9 cellular contexts compared by ENCODE assay signal in the genomic region with DNA sequence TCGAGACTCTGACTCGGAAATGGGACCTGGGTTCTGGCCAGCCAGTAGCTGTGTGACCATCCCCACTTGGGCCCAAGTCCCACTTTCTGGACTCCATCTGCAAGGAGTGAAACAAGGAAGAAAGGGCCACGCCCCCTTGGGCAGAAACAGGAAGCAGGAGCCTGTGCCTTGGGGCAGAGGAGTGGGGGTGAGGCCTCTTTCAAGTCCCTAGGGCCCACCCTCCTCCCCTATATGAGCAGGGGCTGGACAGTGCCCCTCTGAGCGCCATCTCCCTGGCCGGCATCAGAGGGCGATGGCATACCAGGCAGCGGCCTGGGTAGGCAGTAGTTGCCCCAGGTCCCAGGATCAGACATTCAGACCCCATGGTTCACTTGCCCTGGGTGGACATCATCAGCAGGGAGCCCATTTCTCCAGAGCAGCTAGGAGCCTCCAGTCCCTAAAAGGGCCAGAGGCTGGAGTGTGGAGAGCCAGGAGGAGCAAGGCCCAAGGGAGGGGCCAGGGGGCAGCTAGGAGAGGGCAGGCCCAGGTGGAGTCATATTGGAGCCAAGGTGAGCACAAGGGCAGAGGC. TPM values are rescaled to one million over a fixed set of nuclear protein-coding genes. Genes with fewer than 3 reads are reported as not detected.
DNase-seq lines count a peak whose midpoint lies in the region; ATAC-seq and TF ChIP-seq lines count a peak whose summit lies in the region.
"Had no signal": no experiment of that assay in that cellular context is flagged by ENCODE, and none has a peak within 500 bp of the region (broad histone marks: within the 10 kb centered on the region; RNA-seq: fewer than 3 reads in every experiment).

No MANE protein-coding gene starts in this region.

- ATAC-seq in GM19324 (IDR thresholded peaks at IDR 0.05; ENCODE audit: low FRiP score, unreplicated experiment) (no peak), HG02840 (IDR thresholded peaks at IDR 0.05; ENCODE audit: low FRiP score, unreplicated experiment) (no peak)

- no peaks in the 10 kb centered on the region for H3F3A ChIP-seq in Loucy (ENCODE audit: low read depth)

- no peaks in the 10 kb centered on the region for H3K9me2 ChIP-seq in Loucy (replicated peaks; ENCODE audit: low read depth, low read length)

- H3K4me3 Mint-ChIP-seq in mesothelial cell of epicardium: peak overlapping the region; percentile 38
- H3K4me3 Mint-ChIP-seq: CD4-positive, alpha-beta T cell had no signal

- H3K36me3 ChIP-seq in A673 (ENCODE audit: insufficient read depth, low read length, poor library complexity, severe bottlenecking) (no peaks in the 10 kb centered on the region), Loucy (ENCODE audit: insufficient read depth, low read length) (no peaks in the 10 kb centered on the region)

- H3K27ac Mint-ChIP-seq in mesothelial cell of epicardium: peak overlapping the region; percentile 98
- H3K27ac Mint-ChIP-seq: CD4-positive, alpha-beta T cell had no signal

- H3K4me3 ChIP-seq in A673 (ENCODE audit: low read depth, low read length, poor library complexity, severe bottlenecking): no peak overlapping the region
- H3K4me3 ChIP-seq in Loucy (ENCODE audit: low read length, poor library complexity, severe bottlenecking): no peak overlapping the region
- H3K4me3 ChIP-seq in coronary artery: peak overlapping the region; percentile 48

- POLR2A ChIA-PET in A673 (lab: Charles Lee; ENCODE audit: low non-redundant PET): no interaction called here

- H3K4me2 ChIP-seq in Loucy (ENCODE audit: low read depth, low read length, poor library complexity, severe bottlenecking): no peak overlapping the region

- in situ Hi-C loops in KBM-7 (cut with MboI; ENCODE audit: low pct_unique_long_range_greater_than_20kb, low sequenced_read_pairs): no loop called here
- in situ Hi-C loops in G401 (cut with HindIII; ENCODE audit: low sequenced_read_pairs): no loop called here

- intact Hi-C loops in A673 (cut with micrococcal nuclease; ENCODE audit: unreplicated experiment): no loop called here

- H3K36me3 Mint-ChIP-seq in mesothelial cell of epicardium: peaks cover 9% of the 10 kb centered on the region

- no peaks in the 10 kb centered on the region for H4K20me1 ChIP-seq in Loucy (ENCODE audit: insufficient read depth, low read length, poor library complexity, severe bottlenecking)

- H3K9ac ChIP-seq in Loucy (ENCODE audit: low read depth, low read length, poor library complexity, severe bottlenecking): no peak overlapping the region

- no peaks in the 10 kb centered on the region for H3K9me3 Mint-ChIP-seq in mesothelial cell of epicardium
- H3K9me3 Mint-ChIP-seq: CD4-positive, alpha-beta T cell had no signal

- no peaks in the 10 kb centered on the region for H3K9me3 ChIP-seq in A673 (ENCODE audit: low read depth, low read length, poor library complexity, severe bottlenecking)
- no peaks in the 10 kb centered on the region for H3K9me3 ChIP-seq in Loucy (ENCODE audit: insufficient read depth, low read depth, low read length)

- CTCF ChIA-PET in A673 (lab: Charles Lee): no interaction called here

- peaks cover 54% of the 10 kb centered on the region for H3K4me1 Mint-ChIP-seq in mesothelial cell of epicardium

- H3K27me3 ChIP-seq in A673 (replicated peaks; ENCODE audit: insufficient read depth, low read depth, low read length, poor library complexity): no peaks in the 10 kb centered on the region
- no peaks in the 10 kb centered on the region for H3K27me3 ChIP-seq in Loucy (ENCODE audit: insufficient read depth, low read length, poor library complexity, severe bottlenecking)

- no TSS peak for BruUV-seq in A673 (replicated peaks; lab: Mats Ljungman, UMichigan)

- DNase-seq in A673 (ENCODE audit: low spot score) (no peak), coronary artery (ENCODE audit: low spot score) (no peak), mesothelial cell of epicardium (ENCODE audit: low spot score in 2 of 2, unreplicated experiment in 2 of 2) (no peak), KBM-7 (no peak), G401 (ENCODE audit: low spot score) (no peak)
- DNase-seq: CD4-positive, alpha-beta T cell had no signal

- H3K27me3 Mint-ChIP-seq in mesothelial cell of epicardium (ENCODE audit: low read depth): no peaks in the 10 kb centered on the region

- TF ChIP-seq CTCF in A673 (conservative IDR thresholded peaks at IDR 0.05; ENCODE audit: low read depth, low read length) (no peak), Loucy (conservative IDR thresholded peaks at IDR 0.05; ENCODE audit: low read length) (peak; percentile 42; the same call in 1 of the 2 replicates), coronary artery (IDR thresholded peaks at IDR 0.05) (no peak), mesothelial cell of epicardium (IDR thresholded peaks at IDR 0.05; ENCODE audit: unreplicated experiment) (no peak)

- H3K4me1 ChIP-seq in A673 (ENCODE audit: insufficient read depth, low read length, poor library complexity, severe bottlenecking) (peaks cover 36% of the 10 kb centered on the region), Loucy (ENCODE audit: insufficient read depth, low read length, poor library complexity, severe bottlenecking) (peaks cover 10% of the 10 kb centered on the region)

- no peak overlapping the region for H2AFZ ChIP-seq in Loucy (ENCODE audit: low read length)

- H3K27ac ChIP-seq in A673 (ENCODE audit: low read depth, low read length, poor library complexity, severe bottlenecking): peak overlapping the region; percentile 65
- peak overlapping the region; percentile 94 to 98 for H3K27ac ChIP-seq in coronary artery

- no peaks in the 10 kb centered on the region for H3K79me2 ChIP-seq in Loucy (ENCODE audit: insufficient read depth, low read length)

RNA-seq across cellular contexts. Expression of gene BCAR1, which starts 7.1 kb away (rescaled TPM):
- 42.2 and 47.3 TPM in 2 replicates for total RNA-seq in A673 (2021)
- 87.3 to 95.9 TPM (median 95.1 TPM) in 3 replicates for total RNA-seq in mesothelial cell of epicardium
- 122 and 124 TPM in 2 replicates for total RNA-seq in G401 (2014; rRNA removed; shearing (Covaris generic))

RNA-seq across cellular contexts. Expression of gene CTRB1, which starts 25.5 kb away (rescaled TPM):
- total RNA-seq in A673 (2021) (not detected in 2 replicates), mesothelial cell of epicardium (not detected in 3 replicates)
- not detected in 2 replicates for total RNA-seq in G401 (2014; rRNA removed; shearing (Covaris generic))
- total RNA-seq: CD4-positive, alpha-beta T cell had no signal

RNA-seq across cellular contexts. Expression of gene CTRB2, which starts 37.3 kb away (rescaled TPM):
- total RNA-seq in A673 (2021) (not detected in 2 replicates), mesothelial cell of epicardium (not detected in 3 replicates)
- total RNA-seq in G401 (2014; rRNA removed; shearing (Covaris generic)): not detected in 2 replicates
- total RNA-seq: CD4-positive, alpha-beta T cell had no signal
